In genomic region chr1:22264464-22265330, GRCh38 we compare ENCODE assay signal across 1 cellular context.
A peak's percentile ranks its signal among the peaks of the same experiment; 100 is the strongest.
TF ChIP-seq lines count a peak whose summit lies in the region.

No MANE protein-coding gene starts in this region.

TF ChIP-seq in H1, 55 proteins besides CTCF, POLR2A, EP300 and RAD21 (continued from another document):
- TF ChIP-seq, protein P1, sequence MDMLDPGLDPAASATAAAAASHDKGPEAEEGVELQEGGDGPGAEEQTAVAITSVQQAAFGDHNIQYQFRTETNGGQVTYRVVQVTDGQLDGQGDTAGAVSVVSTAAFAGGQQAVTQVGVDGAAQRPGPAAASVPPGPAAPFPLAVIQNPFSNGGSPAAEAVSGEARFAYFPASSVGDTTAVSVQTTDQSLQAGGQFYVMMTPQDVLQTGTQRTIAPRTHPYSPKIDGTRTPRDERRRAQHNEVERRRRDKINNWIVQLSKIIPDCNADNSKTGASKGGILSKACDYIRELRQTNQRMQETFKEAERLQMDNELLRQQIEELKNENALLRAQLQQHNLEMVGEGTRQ (IDR thresholded peaks at IDR 0.05; ENCODE audit: low read length): no peak
- peak; percentile 84 for TF ChIP-seq TEAD4 (IDR thresholded peaks at IDR 0.05; ENCODE audit: low read depth, low read length)
- TF ChIP-seq TAF1 (IDR thresholded peaks at IDR 0.05; ENCODE audit: low read depth, low read length): no peak
- TF ChIP-seq PHF8 (conservative IDR thresholded peaks at IDR 0.05; ENCODE audit: low read depth, low read length): no peak
- TF ChIP-seq RBBP5 (IDR thresholded peaks at IDR 0.05; ENCODE audit: borderline replicate concordance, low read depth, low read length): 0 out of 2 replicates have a peak, but pooled peaks have one; percentile 28
- TF ChIP-seq ASH2L (IDR thresholded peaks at IDR 0.05; ENCODE audit: low read length): peak; percentile 75
- no peak for TF ChIP-seq JUND (IDR thresholded peaks at IDR 0.05; ENCODE audit: low read length)
- TF ChIP-seq, protein P2, sequence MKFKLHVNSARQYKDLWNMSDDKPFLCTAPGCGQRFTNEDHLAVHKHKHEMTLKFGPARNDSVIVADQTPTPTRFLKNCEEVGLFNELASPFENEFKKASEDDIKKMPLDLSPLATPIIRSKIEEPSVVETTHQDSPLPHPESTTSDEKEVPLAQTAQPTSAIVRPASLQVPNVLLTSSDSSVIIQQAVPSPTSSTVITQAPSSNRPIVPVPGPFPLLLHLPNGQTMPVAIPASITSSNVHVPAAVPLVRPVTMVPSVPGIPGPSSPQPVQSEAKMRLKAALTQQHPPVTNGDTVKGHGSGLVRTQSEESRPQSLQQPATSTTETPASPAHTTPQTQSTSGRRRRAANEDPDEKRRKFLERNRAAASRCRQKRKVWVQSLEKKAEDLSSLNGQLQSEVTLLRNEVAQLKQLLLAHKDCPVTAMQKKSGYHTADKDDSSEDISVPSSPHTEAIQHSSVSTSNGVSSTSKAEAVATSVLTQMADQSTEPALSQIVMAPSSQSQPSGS (IDR thresholded peaks at IDR 0.05; ENCODE audit: low read length): no peak
- no peak for TF ChIP-seq NANOG (IDR thresholded peaks at IDR 0.05; ENCODE audit: insufficient read depth, low read depth, low read length, poor library complexity, severe bottlenecking)
- TF ChIP-seq SP1 (IDR thresholded peaks at IDR 0.05; ENCODE audit: low read depth, low read length): peak; percentile 87
- TF ChIP-seq HDAC6 (IDR thresholded peaks at IDR 0.05; ENCODE audit: low read depth, low read length): no peak
- no peak for TF ChIP-seq ATF3 (IDR thresholded peaks at IDR 0.05; ENCODE audit: insufficient read depth, low read depth, low read length)
- TF ChIP-seq EGR1 (IDR thresholded peaks at IDR 0.05; ENCODE audit: borderline replicate concordance, low read depth, low read length): 0 out of 2 replicates have a peak, but pooled peaks have one; percentile 20
- TF ChIP-seq TCF12 (IDR thresholded peaks at IDR 0.05; ENCODE audit: low read depth, low read length): 0 out of 2 replicates have a peak, but pooled peaks have one; percentile 26
- TF ChIP-seq CBX8 (IDR thresholded peaks at IDR 0.05; ENCODE audit: borderline replicate concordance, low read depth, low read length): no peak
- no peak for TF ChIP-seq BRCA1 (IDR thresholded peaks at IDR 0.05; ENCODE audit: low read depth, low read length)
